ENCODE assay signal across 10 cellular contexts in genomic region chr3:9247361-9248231, GRCh38. TPM values are rescaled to one million over a fixed set of nuclear protein-coding genes. Genes with fewer than 3 reads are reported as not detected.
DNase-seq lines count a peak whose midpoint lies in the region; ATAC-seq and TF ChIP-seq lines count a peak whose summit lies in the region.
"Had no signal": no experiment of that assay in that cellular context is flagged by ENCODE, and none has a peak within 500 bp of the region (broad histone marks: within the 10 kb centered on the region; RNA-seq: fewer than 3 reads in every experiment).

No MANE protein-coding gene starts in this region.

- peak overlapping the region; percentile 90 for H3K4me3 Mint-ChIP-seq in activated naive CD4-positive, alpha-beta T cell treated with anti-CD3 and anti-CD28 coated beads, Interleukin-2, amount 50 U/mL, for 24 hours
- H3K4me3 Mint-ChIP-seq in MCF 10A (ENCODE audit: unreplicated experiment) = peak overlapping the region; percentile 88
- peak overlapping the region in 1 of 2 donors; percentile 87 for H3K4me3 Mint-ChIP-seq in stimulated activated naive B cell treated with anti-CD40 and anti-IgM and Interleukin-4, amounts not matched to agents 10 μg/mL and 1 μg/mL and 100 μg/mL, for 72 hours

- peak overlapping the region; percentile 40 for H3K4me3 ChIP-seq in mesodermal cell (ENCODE audit: extremely low read depth, insufficient read depth, low read length, poor library complexity, severe bottlenecking)
- peak overlapping the region; percentile 62 for H3K4me3 ChIP-seq in upper lobe of right lung

- TF ChIP-seq CTCF in MCF 10A (IDR thresholded peaks at IDR 0.05; ENCODE audit: unreplicated experiment) = no peak
- TF ChIP-seq CTCF in upper lobe of right lung (IDR thresholded peaks at IDR 0.05) = no peak

- no peak overlapping the region for H3K27ac Mint-ChIP-seq in activated naive CD4-positive, alpha-beta T cell treated with anti-CD3 and anti-CD28 coated beads, Interleukin-2, amount 50 U/mL, for 24 hours
- H3K27ac Mint-ChIP-seq in MCF 10A (ENCODE audit: low read depth, unreplicated experiment) = peak overlapping the region; percentile 47
- H3K27ac Mint-ChIP-seq in stimulated activated naive B cell treated with anti-CD40 and anti-IgM and Interleukin-4, amounts not matched to agents 10 μg/mL and 1 μg/mL and 100 μg/mL, for 72 hours = no peak overlapping the region

- H3K4me1 ChIP-seq in mesodermal cell (ENCODE audit: control insufficient read depth, insufficient read depth, low read length, poor library complexity, severe bottlenecking) = peaks cover 9% of the 10 kb centered on the region
- peaks cover 14% of the 10 kb centered on the region for H3K4me1 ChIP-seq in upper lobe of right lung

- H3K27ac ChIP-seq in mesodermal cell (ENCODE audit: low read depth, low read length, severe bottlenecking) (no peak overlapping the region), upper lobe of right lung (no peak overlapping the region)

- no TSS peak for BruUV-seq in MCF 10A (replicated peaks; lab: Mats Ljungman, UMichigan)

- no peaks in the 10 kb centered on the region for H3K36me3 Mint-ChIP-seq in activated naive CD4-positive, alpha-beta T cell treated with anti-CD3 and anti-CD28 coated beads, Interleukin-2, amount 50 U/mL, for 24 hours
- H3K36me3 Mint-ChIP-seq in MCF 10A (ENCODE audit: insufficient read depth, unreplicated experiment) = peaks cover 13% of the 10 kb centered on the region
- no peaks in the 10 kb centered on the region for H3K36me3 Mint-ChIP-seq in stimulated activated naive B cell treated with anti-CD40 and anti-IgM and Interleukin-4, amounts not matched to agents 10 μg/mL and 1 μg/mL and 100 μg/mL, for 72 hours

- no peaks in the 10 kb centered on the region for H3K27me3 ChIP-seq in upper lobe of right lung

- CTCF ChIA-PET in MCF 10A (lab: Yijun Ruan, JAX) = interaction anchor here (0.9 to 7.5 kb wide), 2 partner anchors 55 to 262 kb away, joined by 4 to 56 read pairs; no protein-coding TSS in a partner anchor

- H3K36me3 ChIP-seq in mesodermal cell (ENCODE audit: control insufficient read depth, insufficient read depth, low read length) (no peaks in the 10 kb centered on the region), upper lobe of right lung (no peaks in the 10 kb centered on the region)

- H3K27me3 Mint-ChIP-seq in activated naive CD4-positive, alpha-beta T cell treated with anti-CD3 and anti-CD28 coated beads, Interleukin-2, amount 50 U/mL, for 24 hours = no peaks in the 10 kb centered on the region
- no peaks in the 10 kb centered on the region for H3K27me3 Mint-ChIP-seq in MCF 10A (ENCODE audit: insufficient read depth, unreplicated experiment)
- peaks cover 11 to 13% of the 10 kb centered on the region in 2 donors for H3K27me3 Mint-ChIP-seq in stimulated activated naive B cell treated with anti-CD40 and anti-IgM and Interleukin-4, amounts not matched to agents 10 μg/mL and 1 μg/mL and 100 μg/mL, for 72 hours

- 73 to 74% methylated on average over 23 of the region's 25 CpGs for WGBS in mesodermal cell (ENCODE audit: insufficient coverage in 2 of 2), 2 experiments

- POLR2A ChIA-PET in MCF 10A (lab: Yijun Ruan, JAX) = interaction anchor here (0.6 to 3.1 kb wide), 17 partner anchors 8 to 535 kb away, joined by 3 to 19 read pairs (median 3); partner anchors contain the start of gene SETD5

- intact Hi-C loops in MCF 10A (cut with micrococcal nuclease) (loop anchor here (2.0 to 5.0 kb wide), 5 partner anchors 55 to 260 kb away; no protein-coding TSS in a partner anchor), upper lobe of right lung (cut with DNase I) (no loop called here)

- H3K9me3 Mint-ChIP-seq in activated naive CD4-positive, alpha-beta T cell treated with anti-CD3 and anti-CD28 coated beads, Interleukin-2, amount 50 U/mL, for 24 hours = no peaks in the 10 kb centered on the region
- H3K9me3 Mint-ChIP-seq in MCF 10A (ENCODE audit: unreplicated experiment) = peaks cover 7% of the 10 kb centered on the region
- no peaks in the 10 kb centered on the region for H3K9me3 Mint-ChIP-seq in stimulated activated naive B cell treated with anti-CD40 and anti-IgM and Interleukin-4, amounts not matched to agents 10 μg/mL and 1 μg/mL and 100 μg/mL, for 72 hours

- H3K9me3 ChIP-seq in mesodermal cell (ENCODE audit: control insufficient read depth, low read length) (no peaks in the 10 kb centered on the region), upper lobe of right lung (no peaks in the 10 kb centered on the region)

- peaks cover 21% of the 10 kb centered on the region for H3K4me1 Mint-ChIP-seq in activated naive CD4-positive, alpha-beta T cell treated with anti-CD3 and anti-CD28 coated beads, Interleukin-2, amount 50 U/mL, for 24 hours
- peaks cover 57% of the 10 kb centered on the region for H3K4me1 Mint-ChIP-seq in MCF 10A (ENCODE audit: insufficient read depth, unreplicated experiment)
- H3K4me1 Mint-ChIP-seq in stimulated activated naive B cell treated with anti-CD40 and anti-IgM and Interleukin-4, amounts not matched to agents 10 μg/mL and 1 μg/mL and 100 μg/mL, for 72 hours = peaks cover 12 to 23% of the 10 kb centered on the region in 2 donors

- no peak for DNase-seq in activated naive CD4-positive, alpha-beta T cell (lab: John Stamatoyannopoulos, UW)
- DNase-seq in MCF 10A (ENCODE audit: unreplicated experiment) = peak; percentile 42
- DNase-seq in upper lobe of right lung = no peak
- no peak for DNase-seq in NCI-H82 (lab: John Stamatoyannopoulos, UW)
- no peak for DNase-seq in stimulated activated naive B cell treated with anti-CD40 and anti-IgM and Interleukin-4, amounts not matched to agents 10 μg/mL and 1 μg/mL and 100 μg/mL, for 72 hours
- DNase-seq: activated naive CD4-positive, alpha-beta T cell treated with Interleukin-2 at 50 U/mL for 16 hours; DMS153 had no signal

- ATAC-seq in upper lobe of right lung (no peak), HG03457 (IDR thresholded peaks at IDR 0.05; ENCODE audit: unreplicated experiment) (no peak)
- ATAC-seq in stimulated activated naive B cell treated with anti-CD40 and anti-IgM and Interleukin-4, amounts not matched to agents 10 μg/mL and 1 μg/mL and 100 μg/mL, for 72 hours (replicated peaks) = no peak

RNA-seq across cellular contexts. Expression of gene SRGAP3, which starts 1.9 kb away (rescaled TPM):
- total RNA-seq in MCF 10A (2022) (13.7 and 19.8 TPM in 2 replicates), upper lobe of right lung (3.2 TPM)
- polyA plus RNA-seq in mesodermal cell (2013, experiment 1 of 2) = 10.9 TPM
- polyA plus RNA-seq in mesodermal cell (2013, experiment 2 of 2) = 8.9 TPM
